Comparison of ENCODE assay signal across 11 cellular contexts in the genomic region with DNA sequence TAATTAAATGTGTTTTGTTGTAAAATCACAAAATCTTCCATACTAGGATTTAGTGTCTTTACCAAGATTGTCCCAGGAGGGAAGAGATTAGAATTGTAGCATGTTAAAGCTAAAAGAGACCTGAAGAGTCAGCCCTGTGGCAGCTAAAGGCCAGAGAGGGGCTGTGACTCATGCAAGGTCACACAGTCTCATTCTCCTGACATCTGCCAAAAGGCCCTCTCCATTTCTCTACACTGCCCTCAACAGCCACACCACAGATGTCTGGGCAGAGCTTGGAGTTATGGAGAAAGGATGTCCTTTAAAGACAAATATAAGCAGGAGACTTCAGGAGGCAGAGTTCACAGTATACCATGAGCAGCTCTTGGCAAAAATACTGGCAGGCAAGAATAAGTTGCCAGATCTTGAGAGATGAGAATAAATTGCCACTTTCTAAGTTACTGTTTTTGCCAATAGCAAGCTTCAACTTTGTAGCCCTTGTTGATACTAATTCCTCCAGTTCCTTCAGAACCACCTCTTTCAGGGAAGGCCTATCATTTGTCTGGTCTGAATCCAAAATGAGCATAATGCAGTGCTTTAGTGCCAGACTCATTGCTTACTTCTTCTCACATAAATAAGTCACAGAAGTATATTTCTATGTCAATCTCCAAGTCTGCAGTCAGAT. TPM values are rescaled to one million over a fixed set of nuclear protein-coding genes. Genes with fewer than 3 reads are reported as not detected.
DNase-seq lines count a peak whose midpoint lies in the region; ATAC-seq and TF ChIP-seq lines count a peak whose summit lies in the region.
"Had no signal": no experiment of that assay in that cellular context is flagged by ENCODE, and none has a peak within 500 bp of the region (broad histone marks: within the 10 kb centered on the region; RNA-seq: fewer than 3 reads in every experiment).

No MANE protein-coding gene starts in this region.

- no peak overlapping the region for H2AFZ ChIP-seq in mammary epithelial cell (ENCODE audit: low read depth, low read length)

- H3K4me3 ChIP-seq in mammary epithelial cell (replicated peaks in 1 of 3; ENCODE audit: insufficient read depth in 1 of 3, low read depth in 2 of 3, low read length in 3 of 3), result no peak overlapping the region

- no peak overlapping the region for H3K27ac ChIP-seq in mammary epithelial cell (ENCODE audit: insufficient read depth, low read depth, low read length)

- H3K9ac ChIP-seq in mammary epithelial cell (ENCODE audit: insufficient read depth, low read length), result no peak overlapping the region

- DNase-seq in A172 (ENCODE audit: low spot score), result peak; percentile 35
- peak; percentile 47 for DNase-seq in HS-27A (ENCODE audit: low read depth)
- peak; percentile 35 for DNase-seq in mammary epithelial cell
- no peak for DNase-seq in left lobe of liver (ENCODE audit: low spot score)
- no peak for DNase-seq in mucosa of gallbladder (ENCODE audit: low spot score)
- no peak for DNase-seq in DMS 273 (lab: John Stamatoyannopoulos, UW; ENCODE audit: unreplicated experiment)
- DNase-seq: C1 segment of cervical spinal cord, left cardiac atrium, NCI-H526 treated with DMSO at 0.1 percent for 48 hours had no signal

- no peaks in the 10 kb centered on the region for H3K79me2 ChIP-seq in mammary epithelial cell (ENCODE audit: insufficient read depth, low read length)

- CTCF ChIA-PET in mammary epithelial cell (lab: Charles Lee; ENCODE audit: low non-redundant PET), result interaction anchor here (0.6 kb wide), 1 partner anchor 250 kb away, joined by 3 read pairs; no protein-coding TSS in a partner anchor

- no TSS peak for BruUV-seq in mammary epithelial cell (replicated peaks; lab: Mats Ljungman, UMichigan)

- ATAC-seq in left lobe of liver (peak; percentile 18), HG02852 (IDR thresholded peaks at IDR 0.05; ENCODE audit: unreplicated experiment) (no peak), HG02623 (IDR thresholded peaks at IDR 0.05; ENCODE audit: unreplicated experiment) (no peak)

- H3K36me3 ChIP-seq in mammary epithelial cell (ENCODE audit: insufficient read depth, low read length), result peaks cover 4% of the 10 kb centered on the region

- in situ Hi-C loops in mammary epithelial cell (cut with MboI; ENCODE audit: low sequenced_read_pairs in 2 of 2), result no loop called here

- H3K4me1 ChIP-seq in mammary epithelial cell (ENCODE audit: insufficient read depth, low read length), result no peaks in the 10 kb centered on the region

- H3K9me3 ChIP-seq in mammary epithelial cell (replicated peaks; ENCODE audit: insufficient read depth, low read length), result no peaks in the 10 kb centered on the region

- H3K4me2 ChIP-seq in mammary epithelial cell (ENCODE audit: insufficient read depth, low read depth, low read length), result no peak overlapping the region

- dilution Hi-C loops in mammary epithelial cell (cut with HindIII; ENCODE audit: low sequenced_read_pairs), result no loop called here

- intact Hi-C loops in mammary epithelial cell (cut with micrococcal nuclease), result no loop called here

- H4K20me1 ChIP-seq in mammary epithelial cell (ENCODE audit: insufficient read depth, low read length), result no peaks in the 10 kb centered on the region

- TF ChIP-seq CTCF in mammary epithelial cell (conservative IDR thresholded peaks at IDR 0.05 in 1 of 2, IDR thresholded peaks at IDR 0.05 in 1 of 2; ENCODE audit: extremely low read depth in 1 of 2, insufficient read depth in 1 of 2, low read depth in 1 of 2, low read length in 2 of 2), result no peak

- H3K27me3 ChIP-seq in mammary epithelial cell (ENCODE audit: insufficient read depth, low read length), result no peaks in the 10 kb centered on the region

RNA-seq across cellular contexts. Expression of a gene that starts 41.7 kb away (rescaled TPM):
- total RNA-seq in A172 (2014; rRNA removed; shearing (Covaris generic)), result 13.5 and 16.7 TPM in 2 replicates
- total RNA-seq in mammary epithelial cell (10 to 100 TPM; 32.7 to 65.7 TPM), left lobe of liver (16.6 TPM), mucosa of gallbladder (43.1 TPM)
- 23.1 TPM for polyA plus RNA-seq in mammary epithelial cell
- polyA minus RNA-seq in mammary epithelial cell, result 36.7 TPM

Comparison
In these comparisons a context has a peak if more than half of its experiments do, and no peak if none do; other contexts are left out.
1. DNase-seq: peak in A172 (single experiment), HS-27A (single experiment) and mammary epithelial cell (single experiment); none in left lobe of liver (single experiment), mucosa of gallbladder (single experiment) and DMS 273 (single experiment).